In the genomic region with DNA sequence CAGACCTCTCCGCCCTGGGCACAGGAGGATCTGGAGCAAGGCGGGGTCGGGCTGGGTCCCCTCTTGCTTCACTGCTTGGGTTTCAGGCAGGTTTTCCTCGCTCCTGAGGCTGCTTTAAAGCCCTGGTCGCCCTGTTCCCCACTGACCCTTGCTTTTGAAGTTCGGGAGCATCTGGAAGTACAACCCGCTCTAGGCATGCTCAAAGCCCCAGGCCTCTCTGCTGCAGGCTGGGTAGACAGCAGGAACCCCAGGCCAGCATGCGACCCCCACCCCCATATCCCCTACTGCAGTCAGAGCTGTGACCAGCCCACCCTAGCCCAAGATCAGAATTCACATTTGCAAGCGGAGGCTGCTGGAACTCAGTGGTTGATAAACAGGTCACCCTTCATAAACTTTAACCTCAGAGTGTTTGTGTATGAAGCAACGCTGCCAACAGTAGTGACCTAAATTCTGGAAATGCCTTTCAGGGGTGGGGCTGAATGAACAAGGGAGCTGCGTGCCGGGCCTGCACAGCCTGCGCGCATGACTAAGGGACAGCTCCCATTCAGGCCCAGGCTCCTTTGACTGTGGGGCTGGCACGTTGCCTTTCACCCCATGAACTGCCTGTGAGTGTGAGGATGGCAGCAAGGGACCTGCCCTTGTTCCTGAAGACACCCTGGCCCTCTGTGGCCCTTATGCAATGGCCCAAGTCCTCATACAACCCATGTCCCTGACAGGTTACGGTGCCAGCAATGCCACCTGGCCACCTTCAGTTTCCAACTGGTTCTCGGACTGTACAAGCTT, we compare ENCODE assay signal across 9 cellular contexts. TPM values are rescaled to one million over a fixed set of nuclear protein-coding genes. Genes with fewer than 3 reads are reported as not detected.
DNase-seq lines count a peak whose midpoint lies in the region; ATAC-seq and TF ChIP-seq lines count a peak whose summit lies in the region.
"Had no signal": no experiment of that assay in that cellular context is flagged by ENCODE, and none has a peak within 500 bp of the region (broad histone marks: within the 10 kb centered on the region; RNA-seq: fewer than 3 reads in every experiment).

No MANE protein-coding gene starts in this region.

- H3K9me3 Mint-ChIP-seq in activated CD4-positive, alpha-beta T cell treated with anti-CD3 and anti-CD28 coated beads for 36 hours (ENCODE audit: low read depth): no peaks in the 10 kb centered on the region

- POLR2A ChIA-PET in RWPE1 (lab: Yijun Ruan, JAX; ENCODE audit: low non-redundant PET): no interaction called here
- POLR2A ChIA-PET in activated CD4-positive, alpha-beta T cell treated with anti-CD3 and anti-CD28 coated beads for 36 hours (lab: Charles Lee): no interaction called here

- no peaks in the 10 kb centered on the region for H4K20me1 ChIP-seq in BLaER1 treated with 17β-estradiol and CSF1 and Interleukin-3, amounts not matched to agents 10 nM and 100 nM

- peaks cover 6% of the 10 kb centered on the region for H3K27me3 Mint-ChIP-seq in activated CD4-positive, alpha-beta T cell treated with anti-CD3 and anti-CD28 coated beads for 36 hours

- H3K36me3 Mint-ChIP-seq in activated CD4-positive, alpha-beta T cell treated with anti-CD3 and anti-CD28 coated beads for 36 hours (ENCODE audit: low read depth): no peaks in the 10 kb centered on the region

- peaks cover 17% of the 10 kb centered on the region for H3K4me1 Mint-ChIP-seq in activated CD4-positive, alpha-beta T cell treated with anti-CD3 and anti-CD28 coated beads for 36 hours

- ATAC-seq in omental fat pad (ENCODE audit: low FRiP score): peak; percentile 67
- no peak for ATAC-seq in HG03097 (IDR thresholded peaks at IDR 0.05; ENCODE audit: low FRiP score, unreplicated experiment)
- ATAC-seq in activated CD4-positive, alpha-beta T cell treated with anti-CD3 and anti-CD28 coated beads for 36 hours: no peak

- H3K27me3 ChIP-seq in BLaER1 treated with 17β-estradiol and CSF1 and Interleukin-3, amounts not matched to agents 10 nM and 100 nM: no peaks in the 10 kb centered on the region

- no peaks in the 10 kb centered on the region for H3K36me3 ChIP-seq in BLaER1 treated with 17β-estradiol and CSF1 and Interleukin-3, amounts not matched to agents 10 nM and 100 nM

- peak overlapping the region in 3 of 11 experiments; percentile 2 to 53 (median 18); a peak in 2 of 22 replicates for H3K27ac ChIP-seq in BLaER1 treated with 17β-estradiol and CSF1 and Interleukin-3, amounts not matched to agents 10 nM and 100 nM
- peak overlapping the region; percentile 93 for H3K27ac ChIP-seq in RWPE1
- H3K27ac ChIP-seq: SK-N-MC had no signal

- CTCF ChIA-PET in RWPE1 (lab: Yijun Ruan, JAX): no interaction called here
- CTCF ChIA-PET in activated CD4-positive, alpha-beta T cell treated with anti-CD3 and anti-CD28 coated beads for 36 hours (lab: Charles Lee): interaction anchor here (0.8 kb wide), 1 partner anchor 44 kb away, joined by 3 read pairs; no protein-coding TSS in a partner anchor

- H3K4me2 ChIP-seq in BLaER1 treated with 17β-estradiol and CSF1 and Interleukin-3, amounts not matched to agents 10 nM and 100 nM: peak overlapping the region in 9 of 11 experiments; percentile 36 to 75 (median 64); a peak in 16 of 22 replicates

- H3K9ac ChIP-seq in BLaER1 treated with 17β-estradiol and CSF1 and Interleukin-3, amounts not matched to agents 10 nM and 100 nM: peak overlapping the region in 1 of 11 experiments; percentile 26; a peak in 2 of 22 replicates

- TF ChIP-seq CTCF in RWPE1 (conservative IDR thresholded peaks at IDR 0.05; ENCODE audit: low read depth): no peak
- TF ChIP-seq CTCF in fibroblast of the aortic adventitia (IDR thresholded peaks at IDR 0.05; ENCODE audit: insufficient read depth, low read length): no peak
- TF ChIP-seq CTCF in omental fat pad (IDR thresholded peaks at IDR 0.05): no peak

- no peaks in the 10 kb centered on the region for H3K9me3 ChIP-seq in BLaER1 treated with 17β-estradiol and CSF1 and Interleukin-3, amounts not matched to agents 10 nM and 100 nM (replicated peaks in 1 of 11)

- intact Hi-C loops in activated CD4-positive, alpha-beta T cell treated with anti-CD3 and anti-CD28 coated beads for 36 hours (cut with DNase I, micrococcal nuclease): no loop called here

- H3K4me3 Mint-ChIP-seq in activated CD4-positive, alpha-beta T cell treated with anti-CD3 and anti-CD28 coated beads for 36 hours: no peak overlapping the region

- peak; percentile 95 for DNase-seq in RWPE1 (ENCODE audit: low spot score)
- peak; percentile 91 for DNase-seq in fibroblast of the aortic adventitia (ENCODE audit: low read depth)
- DNase-seq in omental fat pad (ENCODE audit: low spot score): peak; percentile 51
- DNase-seq in NCI-H2227 (lab: John Stamatoyannopoulos, UW; ENCODE audit: unreplicated experiment): no peak
- no peak for DNase-seq in occipital lobe (lab: John Stamatoyannopoulos, UW)
- DNase-seq in activated CD4-positive, alpha-beta T cell treated with anti-CD3 and anti-CD28 coated beads for 36 hours: no peak

- H3K27ac Mint-ChIP-seq in activated CD4-positive, alpha-beta T cell treated with anti-CD3 and anti-CD28 coated beads for 36 hours: no peak overlapping the region

- H3K4me3 ChIP-seq in BLaER1 treated with 17β-estradiol and CSF1 and Interleukin-3, amounts not matched to agents 10 nM and 100 nM: no peak overlapping the region
- H3K4me3 ChIP-seq in fibroblast of the aortic adventitia (ENCODE audit: low read depth, low read length): no peak overlapping the region

- peaks cover 38 to 81% (median 65%) of the 10 kb centered on the region in 10 experiments for H3K4me1 ChIP-seq in BLaER1 treated with 17β-estradiol and CSF1 and Interleukin-3, amounts not matched to agents 10 nM and 100 nM

RNA-seq across cellular contexts. Expression of a gene that starts 52.5 kb away (rescaled TPM):
- total RNA-seq in fibroblast of the aortic adventitia (ENCODE audit: low replicate concordance): 3.1 and 4.7 TPM in 2 replicates
- 1 to 10 TPM; 1.1 to 8.2 (median 6.3) TPM for total RNA-seq in omental fat pad
- 0.47 TPM for total RNA-seq in occipital lobe
- total RNA-seq in activated CD4-positive, alpha-beta T cell treated with anti-CD3 and anti-CD28 coated beads for 36 hours: under 1 TPM; 0.78 to 0.88 TPM

Comparison
In these comparisons a context has a peak if more than half of its experiments do, and no peak if none do; other contexts are left out.
1. DNase-seq: peak in RWPE1 (single experiment), fibroblast of the aortic adventitia (single experiment) and omental fat pad (single experiment); none in NCI-H2227 (single experiment), occipital lobe (single experiment) and activated CD4-positive, alpha-beta T cell treated with anti-CD3 and anti-CD28 coated beads for 36 hours (single experiment).